9 cellular contexts compared by ENCODE assay signal in genomic region chr12:59055204-59055839, GRCh38.
A peak's percentile ranks its signal among the peaks of the same experiment; 100 is the strongest.
DNase-seq lines count a peak whose midpoint lies in the region; ATAC-seq and TF ChIP-seq lines count a peak whose summit lies in the region.
"Had no signal": no experiment of that assay in that cellular context is flagged by ENCODE, and none has a peak within 500 bp of the region (broad histone marks: within the 10 kb centered on the region; RNA-seq: fewer than 3 reads in every experiment).

No MANE protein-coding gene starts in this region.

- H3K4me1 ChIP-seq in suprapubic skin: peaks cover 19% of the 10 kb centered on the region

- WGBS in suprapubic skin: 32% methylated on average over 1 of the region's 1 CpG

- no peaks in the 10 kb centered on the region for H3K27me3 Mint-ChIP-seq in activated CD8-positive, alpha-beta memory T cell treated with anti-CD3 and anti-CD28 coated beads, Interleukin-2, amount 10 ng/mL, durations not matched to agents 7 days and 5 days
- no peaks in the 10 kb centered on the region for H3K27me3 Mint-ChIP-seq in progenitor cell of endocrine pancreas

- H3K4me1 Mint-ChIP-seq in activated CD8-positive, alpha-beta memory T cell treated with anti-CD3 and anti-CD28 coated beads, Interleukin-2, amount 10 ng/mL, durations not matched to agents 7 days and 5 days: no peaks in the 10 kb centered on the region
- H3K4me1 Mint-ChIP-seq in progenitor cell of endocrine pancreas (ENCODE audit: low read depth): no peaks in the 10 kb centered on the region

- no peaks in the 10 kb centered on the region for H3K36me3 ChIP-seq in suprapubic skin

- H3K4me3 ChIP-seq in suprapubic skin: no peak overlapping the region

- H3K27ac Mint-ChIP-seq in activated CD8-positive, alpha-beta memory T cell treated with anti-CD3 and anti-CD28 coated beads, Interleukin-2, amount 10 ng/mL, durations not matched to agents 7 days and 5 days: no peak overlapping the region
- H3K27ac Mint-ChIP-seq in progenitor cell of endocrine pancreas: no peak overlapping the region

- TF ChIP-seq CTCF in suprapubic skin (IDR thresholded peaks at IDR 0.05): no peak
- no peak for TF ChIP-seq CTCF in progenitor cell of endocrine pancreas (IDR thresholded peaks at IDR 0.05; ENCODE audit: unreplicated experiment)

- H3K27ac ChIP-seq in suprapubic skin: peak overlapping the region; percentile 8
- H3K27ac ChIP-seq: C4-2B had no signal

- no peaks in the 10 kb centered on the region for H3K36me3 Mint-ChIP-seq in activated CD8-positive, alpha-beta memory T cell treated with anti-CD3 and anti-CD28 coated beads, Interleukin-2, amount 10 ng/mL, durations not matched to agents 7 days and 5 days
- H3K36me3 Mint-ChIP-seq in progenitor cell of endocrine pancreas (ENCODE audit: insufficient read depth): no peaks in the 10 kb centered on the region

- TF ChIP-seq EP300 in suprapubic skin (IDR thresholded peaks at IDR 0.05): no peak

- H3K4me3 Mint-ChIP-seq in activated CD8-positive, alpha-beta memory T cell treated with anti-CD3 and anti-CD28 coated beads, Interleukin-2, amount 10 ng/mL, durations not matched to agents 7 days and 5 days: no peak overlapping the region
- no peak overlapping the region for H3K4me3 Mint-ChIP-seq in progenitor cell of endocrine pancreas (ENCODE audit: low read depth)

- H3K27me3 ChIP-seq in suprapubic skin: no peaks in the 10 kb centered on the region

- peak; percentile 53 for ATAC-seq in activated CD8-positive, alpha-beta memory T cell treated with anti-CD3 and anti-CD28 coated beads, Interleukin-2, amount 10 ng/mL, durations not matched to agents 7 days and 5 days
- ATAC-seq in HG03469 (IDR thresholded peaks at IDR 0.05; ENCODE audit: unreplicated experiment) (peak; percentile 61), HG02798 (IDR thresholded peaks at IDR 0.05; ENCODE audit: poor library complexity, unreplicated experiment) (no peak)

- H3K9me3 Mint-ChIP-seq in activated CD8-positive, alpha-beta memory T cell treated with anti-CD3 and anti-CD28 coated beads, Interleukin-2, amount 10 ng/mL, durations not matched to agents 7 days and 5 days (ENCODE audit: low read depth): no peaks in the 10 kb centered on the region
- no peaks in the 10 kb centered on the region for H3K9me3 Mint-ChIP-seq in progenitor cell of endocrine pancreas (ENCODE audit: low read depth)

- TF ChIP-seq POLR2A in suprapubic skin (IDR thresholded peaks at IDR 0.05): no peak

- H3K9me3 ChIP-seq in suprapubic skin: no peaks in the 10 kb centered on the region

- CTCF ChIA-PET in activated CD8-positive, alpha-beta memory T cell treated with anti-CD3 and anti-CD28 coated beads, Interleukin-2, amount 10 ng/mL, durations not matched to agents 7 days and 5 days (lab: Charles Lee): no interaction called here

- DNase-seq in activated CD8-positive, alpha-beta memory T cell treated with anti-CD3 and anti-CD28 coated beads, Interleukin-2, amount 10 ng/mL, durations not matched to agents 7 days and 5 days: no peak
- DNase-seq in activated CD8-positive, alpha-beta memory T cell treated with anti-CD3 and anti-CD28 coated beads, Interleukin-2, amount 50 U/mL, for 48 hours: no peak
- peak; percentile 90 for DNase-seq in dermis blood vessel endothelial cell
- DNase-seq in suprapubic skin (ENCODE audit: low spot score in 2 of 2): no peak
- no peak for DNase-seq in progenitor cell of endocrine pancreas (ENCODE audit: low spot score, unreplicated experiment)
- DNase-seq in NCI-H128 (lab: John Stamatoyannopoulos, UW; ENCODE audit: unreplicated experiment): no peak
